ENCODE assay signal across 1 cellular context in genomic region chr2:191860760-191861466, GRCh38.
TF ChIP-seq lines count a peak whose summit lies in the region.

No MANE protein-coding gene starts in this region.

TF ChIP-seq in HepG2, 621 proteins besides CTCF, POLR2A, EP300 and RAD21 (continued from another document and continues in another):
- TF ChIP-seq MIER2 (CRISPR knock-in tag; IDR thresholded peaks at IDR 0.05) (peak; percentile 50; the same call in 1 of the 2 replicates), PAF1 (CRISPR knock-in tag; IDR thresholded peaks at IDR 0.05) (no peak), THAP11 (CRISPR knock-in tag; IDR thresholded peaks at IDR 0.05) (no peak), ZNF530 (CRISPR knock-in tag; IDR thresholded peaks at IDR 0.05; ENCODE audit: low read depth) (no peak), ZNF792 (CRISPR knock-in tag; IDR thresholded peaks at IDR 0.05) (no peak), CREBL2 (CRISPR knock-in tag; IDR thresholded peaks at IDR 0.05; ENCODE audit: borderline replicate concordance) (no peak), DNMT1 (CRISPR knock-in tag; IDR thresholded peaks at IDR 0.05) (no peak), ZNF24 (IDR thresholded peaks at IDR 0.05) (no peak), ZIK1 (CRISPR knock-in tag; IDR thresholded peaks at IDR 0.05; ENCODE audit: borderline replicate concordance, low read depth) (no peak), DR1 (CRISPR knock-in tag; IDR thresholded peaks at IDR 0.05) (no peak), MYC (CRISPR knock-in tag; IDR thresholded peaks at IDR 0.05; ENCODE audit: borderline replicate concordance) (no peak), MIXL1 (CRISPR knock-in tag; IDR thresholded peaks at IDR 0.05) (peak; percentile 25; the same call in 1 of the 2 replicates), ZNF644 (CRISPR knock-in tag; IDR thresholded peaks at IDR 0.05; ENCODE audit: low read depth) (peak; percentile 89), NR1H2 (CRISPR knock-in tag; IDR thresholded peaks at IDR 0.05; ENCODE audit: borderline replicate concordance, low read depth) (no peak), NFKBIZ (CRISPR knock-in tag; IDR thresholded peaks at IDR 0.05) (0 out of 2 replicates have a peak, but pooled peaks have one; percentile 21), SIN3A (IDR thresholded peaks at IDR 0.05; ENCODE audit: borderline replicate concordance, low read depth, low read length) (no peak), HDAC2 (CRISPR knock-in tag; IDR thresholded peaks at IDR 0.05) (peak; percentile 68; the same call in 1 of the 2 replicates), HOXA3 (CRISPR knock-in tag; IDR thresholded peaks at IDR 0.05) (no peak), SP2 (CRISPR knock-in tag; IDR thresholded peaks at IDR 0.05) (no peak), ZBTB3 (CRISPR knock-in tag; IDR thresholded peaks at IDR 0.05; ENCODE audit: borderline replicate concordance, low read depth) (no peak), ZMYM4 (CRISPR knock-in tag; IDR thresholded peaks at IDR 0.05) (peak; percentile 77; the same call in 1 of the 2 replicates), ZNF747 (CRISPR knock-in tag; IDR thresholded peaks at IDR 0.05; ENCODE audit: borderline replicate concordance) (no peak), ZBTB1 (CRISPR knock-in tag; IDR thresholded peaks at IDR 0.05; ENCODE audit: borderline replicate concordance) (no peak), ZNF468 (CRISPR knock-in tag; IDR thresholded peaks at IDR 0.05) (no peak), ZFY (CRISPR knock-in tag; IDR thresholded peaks at IDR 0.05) (peak; percentile 43), TSC22D2 (CRISPR knock-in tag; IDR thresholded peaks at IDR 0.05; ENCODE audit: borderline replicate concordance) (no peak), ZNF839 (CRISPR knock-in tag; IDR thresholded peaks at IDR 0.05; ENCODE audit: borderline replicate concordance) (no peak), ZNF775 (CRISPR knock-in tag; IDR thresholded peaks at IDR 0.05; ENCODE audit: borderline replicate concordance) (no peak), FLYWCH1 (CRISPR knock-in tag; IDR thresholded peaks at IDR 0.05) (no peak), ZNF256 (CRISPR knock-in tag; conservative IDR thresholded peaks at IDR 0.05) (no peak), ZNF7 (CRISPR knock-in tag; IDR thresholded peaks at IDR 0.05) (no peak), PHF20 (CRISPR knock-in tag; IDR thresholded peaks at IDR 0.05) (no peak), PAX8 (CRISPR knock-in tag; IDR thresholded peaks at IDR 0.05; ENCODE audit: borderline replicate concordance) (no peak), TEAD2 (CRISPR knock-in tag; IDR thresholded peaks at IDR 0.05) (no peak), SNAI1 (CRISPR knock-in tag; IDR thresholded peaks at IDR 0.05; ENCODE audit: borderline replicate concordance) (no peak), ZSCAN30 (CRISPR knock-in tag; IDR thresholded peaks at IDR 0.05) (no peak), MXD3 (CRISPR knock-in tag; IDR thresholded peaks at IDR 0.05) (no peak), IRX3 (CRISPR knock-in tag; IDR thresholded peaks at IDR 0.05; ENCODE audit: borderline replicate concordance, low read depth) (no peak), SOX13 (IDR thresholded peaks at IDR 0.05) (peak; percentile 47; the same call in 1 of the 2 replicates), SOX13 (CRISPR knock-in tag; conservative IDR thresholded peaks at IDR 0.05 in 1 of 2, IDR thresholded peaks at IDR 0.05 in 1 of 2) (peak in 1 of 2 experiments; percentile 90; a peak in 2 of 4 replicates), RFX5 (IDR thresholded peaks at IDR 0.05; ENCODE audit: low read depth, low read length) (no peak), ZNF501 (CRISPR knock-in tag; IDR thresholded peaks at IDR 0.05) (no peak), ZZZ3 (CRISPR knock-in tag; IDR thresholded peaks at IDR 0.05; ENCODE audit: borderline replicate concordance) (no peak), ZMAT3 (CRISPR knock-in tag; conservative IDR thresholded peaks at IDR 0.05) (no peak), SAP130 (CRISPR knock-in tag; IDR thresholded peaks at IDR 0.05; ENCODE audit: low read depth) (peak; percentile 58), PRDM15 (CRISPR knock-in tag; IDR thresholded peaks at IDR 0.05) (no peak), ZNF343 (CRISPR knock-in tag; IDR thresholded peaks at IDR 0.05) (no peak), HES4 (CRISPR knock-in tag; IDR thresholded peaks at IDR 0.05; ENCODE audit: borderline replicate concordance) (no peak), HNRNPH1 (optimal IDR thresholded peaks at IDR 0.05; ENCODE audit: low read depth, low read length) (no peak), ZNF563 (CRISPR knock-in tag; IDR thresholded peaks at IDR 0.05) (no peak), ZBTB7A (CRISPR knock-in tag; IDR thresholded peaks at IDR 0.05) (no peak)
- TF ChIP-seq, protein P1, sequence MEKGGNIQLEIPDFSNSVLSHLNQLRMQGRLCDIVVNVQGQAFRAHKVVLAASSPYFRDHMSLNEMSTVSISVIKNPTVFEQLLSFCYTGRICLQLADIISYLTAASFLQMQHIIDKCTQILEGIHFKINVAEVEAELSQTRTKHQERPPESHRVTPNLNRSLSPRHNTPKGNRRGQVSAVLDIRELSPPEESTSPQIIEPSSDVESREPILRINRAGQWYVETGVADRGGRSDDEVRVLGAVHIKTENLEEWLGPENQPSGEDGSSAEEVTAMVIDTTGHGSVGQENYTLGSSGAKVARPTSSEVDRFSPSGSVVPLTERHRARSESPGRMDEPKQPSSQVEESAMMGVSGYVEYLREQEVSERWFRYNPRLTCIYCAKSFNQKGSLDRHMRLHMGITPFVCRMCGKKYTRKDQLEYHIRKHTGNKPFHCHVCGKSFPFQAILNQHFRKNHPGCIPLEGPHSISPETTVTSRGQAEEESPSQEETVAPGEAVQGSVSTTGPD (CRISPR knock-in tag; IDR thresholded peaks at IDR 0.05), result no peak
- TF ChIP-seq, protein P2, sequence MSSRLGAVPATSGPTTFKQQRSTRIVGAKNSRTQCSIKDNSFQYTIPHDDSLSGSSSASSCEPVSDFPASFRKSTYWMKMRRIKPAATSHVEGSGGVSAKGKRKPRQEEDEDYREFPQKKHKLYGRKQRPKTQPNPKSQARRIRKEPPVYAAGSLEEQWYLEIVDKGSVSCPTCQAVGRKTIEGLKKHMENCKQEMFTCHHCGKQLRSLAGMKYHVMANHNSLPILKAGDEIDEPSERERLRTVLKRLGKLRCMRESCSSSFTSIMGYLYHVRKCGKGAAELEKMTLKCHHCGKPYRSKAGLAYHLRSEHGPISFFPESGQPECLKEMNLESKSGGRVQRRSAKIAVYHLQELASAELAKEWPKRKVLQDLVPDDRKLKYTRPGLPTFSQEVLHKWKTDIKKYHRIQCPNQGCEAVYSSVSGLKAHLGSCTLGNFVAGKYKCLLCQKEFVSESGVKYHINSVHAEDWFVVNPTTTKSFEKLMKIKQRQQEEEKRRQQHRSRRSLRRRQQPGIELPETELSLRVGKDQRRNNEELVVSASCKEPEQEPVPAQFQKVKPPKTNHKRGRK (CRISPR knock-in tag; IDR thresholded peaks at IDR 0.05), result no peak
- TF ChIP-seq, protein P3, sequence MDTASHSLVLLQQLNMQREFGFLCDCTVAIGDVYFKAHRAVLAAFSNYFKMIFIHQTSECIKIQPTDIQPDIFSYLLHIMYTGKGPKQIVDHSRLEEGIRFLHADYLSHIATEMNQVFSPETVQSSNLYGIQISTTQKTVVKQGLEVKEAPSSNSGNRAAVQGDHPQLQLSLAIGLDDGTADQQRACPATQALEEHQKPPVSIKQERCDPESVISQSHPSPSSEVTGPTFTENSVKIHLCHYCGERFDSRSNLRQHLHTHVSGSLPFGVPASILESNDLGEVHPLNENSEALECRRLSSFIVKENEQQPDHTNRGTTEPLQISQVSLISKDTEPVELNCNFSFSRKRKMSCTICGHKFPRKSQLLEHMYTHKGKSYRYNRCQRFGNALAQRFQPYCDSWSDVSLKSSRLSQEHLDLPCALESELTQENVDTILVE (CRISPR knock-in tag; IDR thresholded peaks at IDR 0.05), result no peak; the same call in 1 of the 2 replicates
- TF ChIP-seq, protein P4, sequence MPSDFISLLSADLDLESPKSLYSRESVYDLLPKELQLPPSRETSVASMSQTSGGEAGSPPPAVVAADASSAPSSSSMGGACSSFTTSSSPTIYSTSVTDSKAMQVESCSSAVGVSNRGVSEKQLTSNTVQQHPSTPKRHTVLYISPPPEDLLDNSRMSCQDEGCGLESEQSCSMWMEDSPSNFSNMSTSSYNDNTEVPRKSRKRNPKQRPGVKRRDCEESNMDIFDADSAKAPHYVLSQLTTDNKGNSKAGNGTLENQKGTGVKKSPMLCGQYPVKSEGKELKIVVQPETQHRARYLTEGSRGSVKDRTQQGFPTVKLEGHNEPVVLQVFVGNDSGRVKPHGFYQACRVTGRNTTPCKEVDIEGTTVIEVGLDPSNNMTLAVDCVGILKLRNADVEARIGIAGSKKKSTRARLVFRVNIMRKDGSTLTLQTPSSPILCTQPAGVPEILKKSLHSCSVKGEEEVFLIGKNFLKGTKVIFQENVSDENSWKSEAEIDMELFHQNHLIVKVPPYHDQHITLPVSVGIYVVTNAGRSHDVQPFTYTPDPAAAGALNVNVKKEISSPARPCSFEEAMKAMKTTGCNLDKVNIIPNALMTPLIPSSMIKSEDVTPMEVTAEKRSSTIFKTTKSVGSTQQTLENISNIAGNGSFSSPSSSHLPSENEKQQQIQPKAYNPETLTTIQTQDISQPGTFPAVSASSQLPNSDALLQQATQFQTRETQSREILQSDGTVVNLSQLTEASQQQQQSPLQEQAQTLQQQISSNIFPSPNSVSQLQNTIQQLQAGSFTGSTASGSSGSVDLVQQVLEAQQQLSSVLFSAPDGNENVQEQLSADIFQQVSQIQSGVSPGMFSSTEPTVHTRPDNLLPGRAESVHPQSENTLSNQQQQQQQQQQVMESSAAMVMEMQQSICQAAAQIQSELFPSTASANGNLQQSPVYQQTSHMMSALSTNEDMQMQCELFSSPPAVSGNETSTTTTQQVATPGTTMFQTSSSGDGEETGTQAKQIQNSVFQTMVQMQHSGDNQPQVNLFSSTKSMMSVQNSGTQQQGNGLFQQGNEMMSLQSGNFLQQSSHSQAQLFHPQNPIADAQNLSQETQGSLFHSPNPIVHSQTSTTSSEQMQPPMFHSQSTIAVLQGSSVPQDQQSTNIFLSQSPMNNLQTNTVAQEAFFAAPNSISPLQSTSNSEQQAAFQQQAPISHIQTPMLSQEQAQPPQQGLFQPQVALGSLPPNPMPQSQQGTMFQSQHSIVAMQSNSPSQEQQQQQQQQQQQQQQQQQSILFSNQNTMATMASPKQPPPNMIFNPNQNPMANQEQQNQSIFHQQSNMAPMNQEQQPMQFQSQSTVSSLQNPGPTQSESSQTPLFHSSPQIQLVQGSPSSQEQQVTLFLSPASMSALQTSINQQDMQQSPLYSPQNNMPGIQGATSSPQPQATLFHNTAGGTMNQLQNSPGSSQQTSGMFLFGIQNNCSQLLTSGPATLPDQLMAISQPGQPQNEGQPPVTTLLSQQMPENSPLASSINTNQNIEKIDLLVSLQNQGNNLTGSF (CRISPR knock-in tag; IDR thresholded peaks at IDR 0.05), result no peak
- TF ChIP-seq, protein P5, sequence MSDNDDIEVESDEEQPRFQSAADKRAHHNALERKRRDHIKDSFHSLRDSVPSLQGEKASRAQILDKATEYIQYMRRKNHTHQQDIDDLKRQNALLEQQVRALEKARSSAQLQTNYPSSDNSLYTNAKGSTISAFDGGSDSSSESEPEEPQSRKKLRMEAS (IDR thresholded peaks at IDR 0.05), result peak; percentile 43; the same call in 1 of the 2 replicates
- TF ChIP-seq, protein P6, sequence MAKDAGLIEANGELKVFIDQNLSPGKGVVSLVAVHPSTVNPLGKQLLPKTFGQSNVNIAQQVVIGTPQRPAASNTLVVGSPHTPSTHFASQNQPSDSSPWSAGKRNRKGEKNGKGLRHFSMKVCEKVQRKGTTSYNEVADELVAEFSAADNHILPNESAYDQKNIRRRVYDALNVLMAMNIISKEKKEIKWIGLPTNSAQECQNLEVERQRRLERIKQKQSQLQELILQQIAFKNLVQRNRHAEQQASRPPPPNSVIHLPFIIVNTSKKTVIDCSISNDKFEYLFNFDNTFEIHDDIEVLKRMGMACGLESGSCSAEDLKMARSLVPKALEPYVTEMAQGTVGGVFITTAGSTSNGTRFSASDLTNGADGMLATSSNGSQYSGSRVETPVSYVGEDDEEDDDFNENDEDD (CRISPR knock-in tag; IDR thresholded peaks at IDR 0.05; ENCODE audit: borderline replicate concordance), result no peak
- TF ChIP-seq, protein P7, sequence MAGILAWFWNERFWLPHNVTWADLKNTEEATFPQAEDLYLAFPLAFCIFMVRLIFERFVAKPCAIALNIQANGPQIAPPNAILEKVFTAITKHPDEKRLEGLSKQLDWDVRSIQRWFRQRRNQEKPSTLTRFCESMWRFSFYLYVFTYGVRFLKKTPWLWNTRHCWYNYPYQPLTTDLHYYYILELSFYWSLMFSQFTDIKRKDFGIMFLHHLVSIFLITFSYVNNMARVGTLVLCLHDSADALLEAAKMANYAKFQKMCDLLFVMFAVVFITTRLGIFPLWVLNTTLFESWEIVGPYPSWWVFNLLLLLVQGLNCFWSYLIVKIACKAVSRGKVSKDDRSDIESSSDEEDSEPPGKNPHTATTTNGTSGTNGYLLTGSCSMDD (CRISPR knock-in tag; IDR thresholded peaks at IDR 0.05), result no peak
